In genomic region chr6:111522393-111523020, GRCh38 we compare ENCODE assay signal across 18 cellular contexts. TPM values are rescaled to one million over a fixed set of nuclear protein-coding genes. Genes with fewer than 3 reads are reported as not detected.
A peak's percentile ranks its signal among the peaks of the same experiment; 100 is the strongest.
DNase-seq lines count a peak whose midpoint lies in the region; ATAC-seq, FAIRE-seq and TF ChIP-seq lines count a peak whose summit lies in the region.
"Had no signal": no experiment of that assay in that cellular context is flagged by ENCODE, and none has a peak within 500 bp of the region (broad histone marks: within the 10 kb centered on the region; RNA-seq: fewer than 3 reads in every experiment).

No MANE protein-coding gene starts in this region.

- peaks cover 6 to 13% (median 8%) of the 10 kb centered on the region in 4 donors for H3K4me1 Mint-ChIP-seq in CD4-positive, alpha-beta memory T cell
- H3K4me1 Mint-ChIP-seq in T-cell (peaks cover 16 to 24% (median 22%) of the 10 kb centered on the region in 3 donors), nephron progenitor cell (peaks cover 33% of the 10 kb centered on the region)

- POLR2A ChIA-PET in CD4-positive, alpha-beta memory T cell (lab: Charles Lee; ENCODE audit: partially characterized antibody), result interaction anchor here (1.4 kb wide), 1 partner anchor 82 kb away, joined by 4 read pairs; no protein-coding TSS in a partner anchor
- POLR2A ChIA-PET in T-cell (lab: Charles Lee), result no interaction called here

- peaks cover 0 to 2% (median 0%) of the 10 kb centered on the region in 8 donors for H3K9me3 Mint-ChIP-seq in CD4-positive, alpha-beta memory T cell
- H3K9me3 Mint-ChIP-seq in T-cell, result no peaks in the 10 kb centered on the region
- peaks cover 25% of the 10 kb centered on the region for H3K9me3 Mint-ChIP-seq in nephron progenitor cell

- H3K27me3 ChIP-seq in CD4-positive, alpha-beta memory T cell (ENCODE audit: insufficient read depth, low read length), result no peaks in the 10 kb centered on the region
- no peaks in the 10 kb centered on the region for H3K27me3 ChIP-seq in HL-60 (ENCODE audit: insufficient read depth, poor library complexity, severe bottlenecking)
- H3K27me3 ChIP-seq: foreskin keratinocyte, pancreas had no signal

- in situ Hi-C loops in G401 (cut with HindIII; ENCODE audit: low sequenced_read_pairs), result loop anchor here (10.0 kb wide), 1 partner anchor 988 kb away; no protein-coding TSS in a partner anchor

- H3K27me3 Mint-ChIP-seq in CD4-positive, alpha-beta memory T cell, result no peaks in the 10 kb centered on the region
- H3K27me3 Mint-ChIP-seq in T-cell (no peaks in the 10 kb centered on the region), nephron progenitor cell (ENCODE audit: low read depth, poor library complexity) (peaks cover 5% of the 10 kb centered on the region)
- H3K27me3 Mint-ChIP-seq: B cell had no signal

- H3K4me1 ChIP-seq in CD4-positive, alpha-beta memory T cell (ENCODE audit: insufficient read depth, low read length), result peaks cover 8% of the 10 kb centered on the region
- H3K4me1 ChIP-seq: foreskin keratinocyte, pancreas had no signal

- H3K36me3 Mint-ChIP-seq in CD4-positive, alpha-beta memory T cell, result peaks cover 0 to 12% of the 10 kb centered on the region in 2 donors
- H3K36me3 Mint-ChIP-seq in T-cell, result peaks cover 3% of the 10 kb centered on the region
- H3K36me3 Mint-ChIP-seq in nephron progenitor cell (ENCODE audit: low read depth), result peaks cover 30% of the 10 kb centered on the region

- H3K27ac Mint-ChIP-seq in CD4-positive, alpha-beta memory T cell, result peak overlapping the region in 6 of 7 donors; percentile 0 to 79 (median 26)
- H3K27ac Mint-ChIP-seq in T-cell, result peak overlapping the region; percentile 24 to 64
- peak overlapping the region; percentile 12 for H3K27ac Mint-ChIP-seq in nephron progenitor cell
- H3K27ac Mint-ChIP-seq: B cell had no signal

- DNase-seq in CD4-positive, alpha-beta memory T cell, result peak in 2 of 5 donors; percentile 2 to 17
- peak in 1 of 2 experiments; percentile 58 for DNase-seq in HL-60 (ENCODE audit: low read depth in 1 of 2, low spot score in 1 of 2)
- no peak for DNase-seq in T-cell
- no peak for DNase-seq in nephron progenitor cell
- no peak for DNase-seq in G401 (ENCODE audit: low spot score)
- no peak for DNase-seq in stimulated activated CD4-positive, alpha-beta T cell treated with anti-CD3 and anti-CD28 coated beads, Interleukin-1b, Interleukin-23, amount 100 ng/mL, for 48 hours
- no peak for DNase-seq in A172 (ENCODE audit: low spot score)
- DNase-seq in H54 (ENCODE audit: insufficient read length, low spot score), result no peak
- DNase-seq: activated CD4-positive, alpha-beta T cell treated with anti-CD3 and anti-CD28 coated beads, Interleukin-2, amount 50 U/mL, for 4 hours; foreskin keratinocyte; mammary epithelial cell; NCI-H446; pancreas had no signal

- H3K9me3 ChIP-seq in CD4-positive, alpha-beta memory T cell (ENCODE audit: control insufficient read depth in 1 of 2, low read length in 2 of 2), result no peaks in the 10 kb centered on the region
- H3K9me3 ChIP-seq: pancreas, thoracic aorta had no signal

- H3K27ac ChIP-seq in CD4-positive, alpha-beta memory T cell (ENCODE audit: low read depth, low read length), result no peak overlapping the region
- peak overlapping the region; percentile 2; the same call in 1 of the 2 replicates for H3K27ac ChIP-seq in HL-60 (replicated peaks)
- H3K27ac ChIP-seq: foreskin keratinocyte, pancreas, thoracic aorta had no signal

- H3K4me3 Mint-ChIP-seq in CD4-positive, alpha-beta memory T cell, result peak overlapping the region in 5 of 8 donors; percentile 7 to 38 (median 21)
- H3K4me3 Mint-ChIP-seq in T-cell (peak overlapping the region in 1 of 3 donors; percentile 7), nephron progenitor cell (no peak overlapping the region)
- H3K4me3 Mint-ChIP-seq: B cell had no signal

- intact Hi-C loops in CD4-positive, alpha-beta memory T cell (cut with micrococcal nuclease), result no loop called here

- FAIRE-seq in H54 (lab: Jason Lieb, UNC), result no peak
- FAIRE-seq: GM12892, HTR-8/SVneo, pancreas, RCC 7860 had no signal

- CTCF ChIA-PET in CD4-positive, alpha-beta memory T cell (lab: Charles Lee; ENCODE audit: partially characterized antibody), result no interaction called here
- CTCF ChIA-PET in T-cell (lab: Charles Lee), result no interaction called here

- TF ChIP-seq CTCF in HL-60 (IDR thresholded peaks at IDR 0.05; ENCODE audit: insufficient read depth, low read length) (no peak), nephron progenitor cell (IDR thresholded peaks at IDR 0.05) (no peak)

- ATAC-seq in T-cell (replicated peaks in 1 of 4), result peak; percentile 55 to 73 (median 68)
- ATAC-seq: foreskin keratinocyte, pancreas had no signal

- no peak for TF ChIP-seq POLR2A in H54 (IDR thresholded peaks at IDR 0.05; ENCODE audit: low read depth, low read length)

- no peak overlapping the region for H3K4me3 ChIP-seq in CD4-positive, alpha-beta memory T cell (ENCODE audit: low read length in 2 of 2)
- H3K4me3 ChIP-seq in HL-60 (replicated peaks; ENCODE audit: insufficient read depth, low read length), result no peak overlapping the region
- H3K4me3 ChIP-seq: pancreas, thoracic aorta had no signal

- no peaks in the 10 kb centered on the region for H3K36me3 ChIP-seq in CD4-positive, alpha-beta memory T cell (ENCODE audit: insufficient read depth, low read length)
- H3K36me3 ChIP-seq: pancreas, thoracic aorta had no signal

RNA-seq across cellular contexts. Expression of gene REV3L, which starts 39.5 kb away (rescaled TPM):
- 10 to 100 TPM; 28.8 to 34.5 TPM for total RNA-seq in CD4-positive, alpha-beta memory T cell
- polyA plus RNA-seq in CD4-positive, alpha-beta memory T cell, result 10 to 100 TPM in 1 of 2 donors, 1 to 10 TPM in 1; 8.0 to 20.2 TPM
- 10 to 100 TPM; 18.0 to 27.6 (median 22.1) TPM for total RNA-seq in T-cell
- total RNA-seq in G401 (2014; rRNA removed; shearing (Covaris generic)), result 13.7 and 26.2 TPM in 2 replicates
- 14.9 and 15.3 TPM in 2 replicates for total RNA-seq in A172 (2014; rRNA removed; shearing (Covaris generic))
